In the genomic region with DNA sequence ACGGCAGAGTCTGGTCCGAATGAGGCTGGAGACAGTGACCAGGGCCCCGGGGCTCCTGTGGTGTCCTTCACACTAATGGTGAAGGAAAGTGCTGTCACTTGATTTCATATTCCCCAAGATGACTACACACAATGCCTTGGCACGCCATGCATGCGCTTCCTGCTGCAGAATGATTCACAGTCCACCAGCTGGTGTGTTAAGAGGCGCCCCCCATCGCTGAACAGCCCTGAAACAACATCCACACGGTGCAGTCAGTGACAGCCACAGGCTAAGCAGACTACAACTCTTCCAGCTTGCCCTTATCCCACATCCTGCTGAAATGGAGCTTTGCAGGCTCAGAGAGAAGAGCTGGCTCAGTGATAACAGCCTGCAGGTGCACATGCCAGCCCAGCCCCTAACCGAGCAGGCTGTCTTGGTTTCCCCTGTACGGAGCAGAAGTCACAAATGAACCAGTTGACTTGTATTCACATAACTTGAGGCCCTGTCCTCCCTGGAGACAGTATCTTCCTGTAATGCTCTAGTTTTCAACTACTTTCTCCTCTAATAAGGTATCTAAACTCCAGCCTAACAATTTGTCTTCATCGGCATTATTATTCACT, we compare ENCODE assay signal across 15 cellular contexts. TPM values are rescaled to one million over a fixed set of nuclear protein-coding genes. Genes with fewer than 3 reads are reported as not detected.
DNase-seq lines count a peak whose midpoint lies in the region; ATAC-seq and TF ChIP-seq lines count a peak whose summit lies in the region.
"Had no signal": no experiment of that assay in that cellular context is flagged by ENCODE, and none has a peak within 500 bp of the region (broad histone marks: within the 10 kb centered on the region; RNA-seq: fewer than 3 reads in every experiment).

No MANE protein-coding gene starts in this region.

- H3K4me1 Mint-ChIP-seq in WTC11: 0 out of 2 replicates have a peak, but pooled peaks cover 5% of the 10 kb centered on the region
- no peaks in the 10 kb centered on the region for H3K4me1 Mint-ChIP-seq in stimulated activated effector memory CD8-positive, alpha-beta T cell treated with anti-CD3 and anti-CD28 coated beads, Interleukin-12 subunit alpha, Interleukin-12 subunit beta, amount 100 ng/mL, for 72 hours
- H3K4me1 Mint-ChIP-seq in activated T-cell treated with anti-CD3 and anti-CD28 coated beads, Interleukin-2, amount 50 U/mL, for 72 hours (ENCODE audit: low read depth): no peaks in the 10 kb centered on the region
- H3K4me1 Mint-ChIP-seq: stimulated activated naive B cell treated with anti-CD40 and anti-IgM and Interleukin-4, amounts not matched to agents 10 μg/mL and 1 μg/mL and 100 μg/mL, for 72 hours had no signal

- peaks cover 2% of the 10 kb centered on the region; the same call in 1 of the 2 replicates for H3K36me3 Mint-ChIP-seq in WTC11
- no peaks in the 10 kb centered on the region for H3K36me3 Mint-ChIP-seq in stimulated activated effector memory CD8-positive, alpha-beta T cell treated with anti-CD3 and anti-CD28 coated beads, Interleukin-12 subunit alpha, Interleukin-12 subunit beta, amount 100 ng/mL, for 72 hours
- peaks cover 0 to 2% of the 10 kb centered on the region in 2 donors for H3K36me3 Mint-ChIP-seq in activated T-cell treated with anti-CD3 and anti-CD28 coated beads, Interleukin-2, amount 50 U/mL, for 72 hours (ENCODE audit: insufficient read depth in 2 of 2)
- H3K36me3 Mint-ChIP-seq: stimulated activated naive B cell treated with anti-CD40 and anti-IgM and Interleukin-4, amounts not matched to agents 10 μg/mL and 1 μg/mL and 100 μg/mL, for 72 hours had no signal

- DNase-seq in HT1080 (ENCODE audit: low read depth) (peak; percentile 79), WTC11 (ENCODE audit: low spot score) (no peak), hippocampal formation (lab: John Stamatoyannopoulos, UW) (peak; percentile 27 to 31), kidney tubule cell (ENCODE audit: low spot score) (no peak)
- no peak for DNase-seq in stimulated activated effector memory CD8-positive, alpha-beta T cell treated with anti-CD3 and anti-CD28 coated beads, Interleukin-12 subunit alpha, Interleukin-12 subunit beta, amount 100 ng/mL, for 72 hours (ENCODE audit: low spot score in 2 of 2)
- DNase-seq in activated T-cell treated with anti-CD3 and anti-CD28 coated beads, Interleukin-2, amount 50 U/mL, for 72 hours: no peak
- DNase-seq: activated naive CD4-positive, alpha-beta T cell; DMS79 treated with DMSO at 0.1 percent for 48 hours; foreskin melanocyte; NCI-H1092; NCI-H226; stimulated activated naive B cell treated with anti-CD40 and anti-IgM and Interleukin-4, amounts not matched to agents 10 μg/mL and 1 μg/mL and 100 μg/mL, for 72 hours; WERI-Rb-1 had no signal

- H3K9me3 Mint-ChIP-seq in WTC11: peaks cover 9% of the 10 kb centered on the region
- peaks cover 3% of the 10 kb centered on the region for H3K9me3 Mint-ChIP-seq in stimulated activated effector memory CD8-positive, alpha-beta T cell treated with anti-CD3 and anti-CD28 coated beads, Interleukin-12 subunit alpha, Interleukin-12 subunit beta, amount 100 ng/mL, for 72 hours
- H3K9me3 Mint-ChIP-seq in activated T-cell treated with anti-CD3 and anti-CD28 coated beads, Interleukin-2, amount 50 U/mL, for 72 hours: peaks cover 6 to 7% of the 10 kb centered on the region in 2 donors
- H3K9me3 Mint-ChIP-seq: stimulated activated naive B cell treated with anti-CD40 and anti-IgM and Interleukin-4, amounts not matched to agents 10 μg/mL and 1 μg/mL and 100 μg/mL, for 72 hours had no signal

- no peaks in the 10 kb centered on the region for H3K27me3 Mint-ChIP-seq in WTC11 (ENCODE audit: low read depth)
- H3K27me3 Mint-ChIP-seq in activated T-cell treated with anti-CD3 and anti-CD28 coated beads, Interleukin-2, amount 50 U/mL, for 72 hours (ENCODE audit: low read depth): no peaks in the 10 kb centered on the region
- H3K27me3 Mint-ChIP-seq: stimulated activated naive B cell treated with anti-CD40 and anti-IgM and Interleukin-4, amounts not matched to agents 10 μg/mL and 1 μg/mL and 100 μg/mL, for 72 hours had no signal

- no peak overlapping the region for H3K27ac Mint-ChIP-seq in WTC11
- no peak overlapping the region for H3K27ac Mint-ChIP-seq in stimulated activated effector memory CD8-positive, alpha-beta T cell treated with anti-CD3 and anti-CD28 coated beads, Interleukin-12 subunit alpha, Interleukin-12 subunit beta, amount 100 ng/mL, for 72 hours
- no peak overlapping the region for H3K27ac Mint-ChIP-seq in activated T-cell treated with anti-CD3 and anti-CD28 coated beads, Interleukin-2, amount 50 U/mL, for 72 hours
- H3K27ac Mint-ChIP-seq: stimulated activated naive B cell treated with anti-CD40 and anti-IgM and Interleukin-4, amounts not matched to agents 10 μg/mL and 1 μg/mL and 100 μg/mL, for 72 hours had no signal

- H3K4me3 Mint-ChIP-seq in WTC11: no peak overlapping the region
- H3K4me3 Mint-ChIP-seq in stimulated activated effector memory CD8-positive, alpha-beta T cell treated with anti-CD3 and anti-CD28 coated beads, Interleukin-12 subunit alpha, Interleukin-12 subunit beta, amount 100 ng/mL, for 72 hours: no peak overlapping the region
- no peak overlapping the region for H3K4me3 Mint-ChIP-seq in activated T-cell treated with anti-CD3 and anti-CD28 coated beads, Interleukin-2, amount 50 U/mL, for 72 hours
- H3K4me3 Mint-ChIP-seq: stimulated activated naive B cell treated with anti-CD40 and anti-IgM and Interleukin-4, amounts not matched to agents 10 μg/mL and 1 μg/mL and 100 μg/mL, for 72 hours had no signal

- CTCF ChIA-PET in WTC11 (lab: Charles Lee): no interaction called here

- POLR2A ChIA-PET in WTC11 (lab: Charles Lee): no interaction called here

- ATAC-seq in WTC11: peak; percentile 51
- peak; percentile 16 for ATAC-seq in stimulated activated effector memory CD8-positive, alpha-beta T cell treated with anti-CD3 and anti-CD28 coated beads, Interleukin-12 subunit alpha, Interleukin-12 subunit beta, amount 100 ng/mL, for 72 hours
- ATAC-seq in activated T-cell treated with anti-CD3 and anti-CD28 coated beads, Interleukin-2, amount 50 U/mL, for 72 hours (replicated peaks in 1 of 2): no peak
- ATAC-seq in HG02852 (IDR thresholded peaks at IDR 0.05; ENCODE audit: unreplicated experiment): no peak
- ATAC-seq: HepG2; stimulated activated naive B cell treated with anti-CD40 and anti-IgM and Interleukin-4, amounts not matched to agents 10 μg/mL and 1 μg/mL and 100 μg/mL, for 72 hours had no signal

- TF ChIP-seq CTCF in WTC11 (IDR thresholded peaks at IDR 0.05): no peak

TF ChIP-seq in WTC11, 78 proteins besides CTCF, POLR2A, EP300 and RAD21 (continues in another document):
- TF ChIP-seq NR2C2 (CRISPR knock-in tag; IDR thresholded peaks at IDR 0.05): no peak
- no peak for TF ChIP-seq ZNF532 (CRISPR knock-in tag; IDR thresholded peaks at IDR 0.05; ENCODE audit: borderline replicate concordance)
- no peak for TF ChIP-seq MAX (CRISPR knock-in tag; IDR thresholded peaks at IDR 0.05)
- TF ChIP-seq, protein P1, sequence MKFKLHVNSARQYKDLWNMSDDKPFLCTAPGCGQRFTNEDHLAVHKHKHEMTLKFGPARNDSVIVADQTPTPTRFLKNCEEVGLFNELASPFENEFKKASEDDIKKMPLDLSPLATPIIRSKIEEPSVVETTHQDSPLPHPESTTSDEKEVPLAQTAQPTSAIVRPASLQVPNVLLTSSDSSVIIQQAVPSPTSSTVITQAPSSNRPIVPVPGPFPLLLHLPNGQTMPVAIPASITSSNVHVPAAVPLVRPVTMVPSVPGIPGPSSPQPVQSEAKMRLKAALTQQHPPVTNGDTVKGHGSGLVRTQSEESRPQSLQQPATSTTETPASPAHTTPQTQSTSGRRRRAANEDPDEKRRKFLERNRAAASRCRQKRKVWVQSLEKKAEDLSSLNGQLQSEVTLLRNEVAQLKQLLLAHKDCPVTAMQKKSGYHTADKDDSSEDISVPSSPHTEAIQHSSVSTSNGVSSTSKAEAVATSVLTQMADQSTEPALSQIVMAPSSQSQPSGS (CRISPR knock-in tag; IDR thresholded peaks at IDR 0.05; ENCODE audit: borderline replicate concordance, low read depth): no peak
- TF ChIP-seq ZNF219 (CRISPR knock-in tag; IDR thresholded peaks at IDR 0.05; ENCODE audit: borderline replicate concordance): no peak

RNA-seq across cellular contexts. Expression of gene CDH20, which starts 24.3 kb away (rescaled TPM):
- total RNA-seq in HT1080 (2014; rRNA removed; shearing (Covaris generic)): 0.05 TPM in 1 of 2 replicates, not detected in the other
- polyA plus RNA-seq in HT1080 (2015; cell fraction: cytosol; rRNA removed): 0.03 TPM in 1 of 2 replicates, not detected in the other
- 0.06 TPM in 1 of 2 replicates, not detected in the other for polyA plus RNA-seq in HT1080 (2015; cell fraction: nucleus; rRNA removed)
- total RNA-seq in WTC11 (2021): 0.16 to 0.39 TPM (median 0.16 TPM) in 3 replicates
- total RNA-seq in activated T-cell treated with anti-CD3 and anti-CD28 coated beads, Interleukin-2, amount 50 U/mL, for 72 hours: under 1 TPM; 0.14 to 0.19 TPM
- total RNA-seq: HepG2 had no signal
- polyA plus RNA-seq: HepG2 had no signal

Comparison
In these comparisons a context has a peak if more than half of its experiments do, and no peak if none do; other contexts are left out.
1. DNase-seq: peak in HT1080 (single experiment) and hippocampal formation (2 of 2); none in WTC11 (single experiment), stimulated activated effector memory CD8-positive, alpha-beta T cell treated with anti-CD3 and anti-CD28 coated beads, Interleukin-12 subunit alpha, Interleukin-12 subunit beta, amount 100 ng/mL, for 72 hours (0 of 2), activated T-cell treated with anti-CD3 and anti-CD28 coated beads, Interleukin-2, amount 50 U/mL, for 72 hours (0 of 2) and kidney tubule cell (single experiment).
2. ATAC-seq: peak in WTC11 (single experiment) and stimulated activated effector memory CD8-positive, alpha-beta T cell treated with anti-CD3 and anti-CD28 coated beads, Interleukin-12 subunit alpha, Interleukin-12 subunit beta, amount 100 ng/mL, for 72 hours (single experiment); none in activated T-cell treated with anti-CD3 and anti-CD28 coated beads, Interleukin-2, amount 50 U/mL, for 72 hours (0 of 2) and HG02852 (single experiment).